Comparison of ENCODE assay signal across 8 cellular contexts in genomic region chr14:77158175-77158908, GRCh38. TPM values are rescaled to one million over a fixed set of nuclear protein-coding genes. Genes with fewer than 3 reads are reported as not detected.
DNase-seq lines count a peak whose midpoint lies in the region; ATAC-seq, FAIRE-seq and TF ChIP-seq lines count a peak whose summit lies in the region.

No MANE protein-coding gene starts in this region.

- TF ChIP-seq POLR2A in GM12891 (IDR thresholded peaks at IDR 0.05; ENCODE audit: low read depth, low read length), result no peak

- no peak overlapping the region for H3K4me3 ChIP-seq in fibroblast of villous mesenchyme (ENCODE audit: low read depth, low read length)

- DNase-seq in GM12891 (ENCODE audit: insufficient read length, low spot score), result no peak
- DNase-seq in NCI-H69 (lab: John Stamatoyannopoulos, UW), result peak; percentile 91
- DNase-seq in fibroblast of villous mesenchyme (ENCODE audit: low read depth), result peak; percentile 42
- peak; percentile 87 for DNase-seq in putamen (ENCODE audit: low spot score)
- DNase-seq in SIG-M5 treated with dmso at 0.1 percent for 504 hours (lab: John Stamatoyannopoulos, UW; ENCODE audit: unreplicated experiment), result no peak
- no peak for DNase-seq in T-helper 1 cell

- no peak for TF ChIP-seq CTCF in fibroblast of villous mesenchyme (IDR thresholded peaks at IDR 0.05; ENCODE audit: insufficient read depth, low read depth, low read length)

- no peak for ATAC-seq in GM18907 (IDR thresholded peaks at IDR 0.05; ENCODE audit: unreplicated experiment)
- no peak for ATAC-seq in GM21576 (IDR thresholded peaks at IDR 0.05; ENCODE audit: unreplicated experiment)

- peak; percentile 82 for FAIRE-seq in GM12891 (lab: Jason Lieb, UNC)

TF ChIP-seq in GM12891, 5 proteins besides CTCF, POLR2A, EP300 and RAD21:
- TF ChIP-seq PAX5 (IDR thresholded peaks at IDR 0.05; ENCODE audit: insufficient read depth, low read length, severe bottlenecking), result no peak
- no peak for TF ChIP-seq POU2F2 (IDR thresholded peaks at IDR 0.05; ENCODE audit: low read depth, low read length)
- TF ChIP-seq TAF1 (IDR thresholded peaks at IDR 0.05; ENCODE audit: low read depth, low read length), result no peak
- TF ChIP-seq POLR2AphosphoS5 (IDR thresholded peaks at IDR 0.05; ENCODE audit: low read depth, low read length), result no peak
- no peak for TF ChIP-seq SPI1 (IDR thresholded peaks at IDR 0.05; ENCODE audit: low read depth, low read length)

RNA-seq across cellular contexts. Expression of gene ZDHHC22, which starts 16.8 kb away (rescaled TPM):
- polyA plus RNA-seq in GM12891 (2012; ENCODE audit: low read depth, missing spikeins), result not detected
- not detected in 2 replicates for total RNA-seq in fibroblast of villous mesenchyme

RNA-seq across cellular contexts. Expression of gene TMEM63C, which starts 23.3 kb away (rescaled TPM):
- polyA plus RNA-seq in GM12891 (2012; ENCODE audit: low read depth, missing spikeins), result 0.04 TPM
- under 0.01 TPM in 1 of 2 replicates, not detected in the other for total RNA-seq in fibroblast of villous mesenchyme

Comparison
In these comparisons a context has a peak if more than half of its experiments do, and no peak if none do; other contexts are left out.
1. DNase-seq: peak in NCI-H69 (single experiment), fibroblast of villous mesenchyme (single experiment) and putamen (single experiment); none in GM12891 (single experiment), SIG-M5 treated with dmso at 0.1 percent for 504 hours (single experiment) and T-helper 1 cell (0 of 5).